ENCODE assay signal across 32 cellular contexts in genomic region chr1:11338351-11338809, GRCh38.
DNase-seq lines count a peak whose midpoint lies in the region; ATAC-seq, FAIRE-seq and TF ChIP-seq lines count a peak whose summit lies in the region.
"Had no signal": no experiment of that assay in that cellular context is flagged by ENCODE, and none has a peak within 500 bp of the region (broad histone marks: within the 10 kb centered on the region; RNA-seq: fewer than 3 reads in every experiment).

No MANE protein-coding gene starts in this region.

- peaks cover 41% of the 10 kb centered on the region for H3K27me3 Mint-ChIP-seq in activated naive CD8-positive, alpha-beta T cell treated with anti-CD3 and anti-CD28 coated beads, Interleukin-2, amount 10 ng/mL, durations not matched to agents 7 days and 5 days
- H3K27me3 Mint-ChIP-seq in activated naive CD8-positive, alpha-beta T cell treated with anti-CD3 and anti-CD28 coated beads, Interleukin-2, amount 50 U/mL, for 24 hours, result peaks cover 22% of the 10 kb centered on the region
- H3K27me3 Mint-ChIP-seq: activated naive CD4-positive, alpha-beta T cell treated with anti-CD3 and anti-CD28 coated beads, Interleukin-2, amount 50 U/mL, for 24 hours had no signal

- H3K27ac ChIP-seq in neural cell (ENCODE audit: low read length), result peak overlapping the region; percentile 43
- H3K27ac ChIP-seq: A549, breast epithelium, HL-60, neutrophil, right lobe of liver, thoracic aorta, vagina, VCaP had no signal

- no peaks in the 10 kb centered on the region for H3K9me2 ChIP-seq in neural cell (ENCODE audit: insufficient read depth, low read length)

- no peaks in the 10 kb centered on the region for H3K36me3 Mint-ChIP-seq in activated naive CD8-positive, alpha-beta T cell treated with anti-CD3 and anti-CD28 coated beads, Interleukin-2, amount 10 ng/mL, durations not matched to agents 7 days and 5 days
- no peaks in the 10 kb centered on the region for H3K36me3 Mint-ChIP-seq in activated naive CD8-positive, alpha-beta T cell treated with anti-CD3 and anti-CD28 coated beads, Interleukin-2, amount 50 U/mL, for 24 hours (ENCODE audit: low read depth)
- H3K36me3 Mint-ChIP-seq: activated naive CD4-positive, alpha-beta T cell treated with anti-CD3 and anti-CD28 coated beads, Interleukin-2, amount 50 U/mL, for 24 hours; CD4-positive, alpha-beta memory T cell had no signal

- no peak overlapping the region for H3K4me3 ChIP-seq in bronchial epithelial cell (ENCODE audit: low read depth, low read length)
- H3K4me3 ChIP-seq in neural cell (ENCODE audit: low read length), result no peak overlapping the region
- H3K4me3 ChIP-seq: A549, breast epithelium, right lobe of liver, thoracic aorta, vagina had no signal

- no peaks in the 10 kb centered on the region for H3K36me3 ChIP-seq in bronchial epithelial cell (ENCODE audit: control insufficient read depth, insufficient read depth, low read length)
- H3K36me3 ChIP-seq in neural cell (ENCODE audit: insufficient read depth, low read length), result no peaks in the 10 kb centered on the region
- H3K36me3 ChIP-seq: breast epithelium, neutrophil, right lobe of liver, thoracic aorta, vagina had no signal

- no peaks in the 10 kb centered on the region for H3K9me3 Mint-ChIP-seq in activated naive CD8-positive, alpha-beta T cell treated with anti-CD3 and anti-CD28 coated beads, Interleukin-2, amount 10 ng/mL, durations not matched to agents 7 days and 5 days
- H3K9me3 Mint-ChIP-seq in activated naive CD8-positive, alpha-beta T cell treated with anti-CD3 and anti-CD28 coated beads, Interleukin-2, amount 50 U/mL, for 24 hours, result no peaks in the 10 kb centered on the region
- H3K9me3 Mint-ChIP-seq: activated naive CD4-positive, alpha-beta T cell treated with anti-CD3 and anti-CD28 coated beads, Interleukin-2, amount 50 U/mL, for 24 hours; CD4-positive, alpha-beta memory T cell; stimulated activated naive CD8-positive, alpha-beta T cell treated with anti-CD3 and anti-CD28 coated beads, Interleukin-15, amount 100 ng/mL, for 72 hours had no signal

- no peak for TF ChIP-seq CTCF in bronchial epithelial cell (IDR thresholded peaks at IDR 0.05; ENCODE audit: insufficient read depth, low read length, severe bottlenecking)
- no peak for TF ChIP-seq CTCF in neural cell (IDR thresholded peaks at IDR 0.05; ENCODE audit: poor library complexity, severe bottlenecking)
- no peak for TF ChIP-seq CTCF in GM13977 (IDR thresholded peaks at IDR 0.05; ENCODE audit: extremely low read depth, insufficient read depth, missing control alignments)

- no peak overlapping the region for H2AFZ ChIP-seq in neural cell (ENCODE audit: low read depth, low read length)

- H3K27me3 ChIP-seq in bronchial epithelial cell (ENCODE audit: control insufficient read depth, insufficient read depth, low read length) (peaks cover 8% of the 10 kb centered on the region), neural cell (ENCODE audit: insufficient read depth, low read depth, low read length) (no peaks in the 10 kb centered on the region)
- H3K27me3 ChIP-seq: right lobe of liver, vagina had no signal

- H3K4me1 Mint-ChIP-seq in activated naive CD8-positive, alpha-beta T cell treated with anti-CD3 and anti-CD28 coated beads, Interleukin-2, amount 10 ng/mL, durations not matched to agents 7 days and 5 days, result peaks cover 4% of the 10 kb centered on the region
- no peaks in the 10 kb centered on the region for H3K4me1 Mint-ChIP-seq in activated naive CD8-positive, alpha-beta T cell treated with anti-CD3 and anti-CD28 coated beads, Interleukin-2, amount 50 U/mL, for 24 hours

- peak overlapping the region; percentile 30 for H3K9ac ChIP-seq in neural cell (ENCODE audit: low read length)

- DNase-seq in activated naive CD8-positive, alpha-beta T cell treated with anti-CD3 and anti-CD28 coated beads, Interleukin-2, amount 10 ng/mL, durations not matched to agents 7 days and 5 days, result no peak
- no peak for DNase-seq in activated naive CD8-positive, alpha-beta T cell treated with anti-CD3 and anti-CD28 coated beads, Interleukin-2, amount 50 U/mL, for 24 hours
- DNase-seq in bronchial epithelial cell (ENCODE audit: low read depth) (no peak), urothelium cell line (ENCODE audit: low spot score) (no peak), GM13977 (ENCODE audit: low spot score) (no peak), NCI-H748 (lab: John Stamatoyannopoulos, UW; ENCODE audit: unreplicated experiment) (no peak)
- DNase-seq: activated CD4-positive, alpha-beta T cell treated with anti-CD3 and anti-CD28 coated beads for 4 hours; activated CD8-positive, alpha-beta memory T cell treated with anti-CD3 and anti-CD28 coated beads for 24 hours; AML-193; CD4-positive, alpha-beta memory T cell; effector CD4-positive, alpha-beta T cell; Karpas-422; mammary epithelial cell; NCI-H1694; posterior cingulate gyrus; right lobe of liver; stimulated activated CD4-positive, alpha-beta T cell treated with anti-CD3 and anti-CD28 coated beads, Interleukin-12 subunit alpha, Interleukin-12 subunit beta, amount 100 ng/mL, for 4 hours; stimulated activated CD4-positive, alpha-beta T cell treated with anti-CD3 and anti-CD28 coated beads, Interleukin-2, amount 100 ng/mL, for 48 hours; stimulated activated naive CD8-positive, alpha-beta T cell treated with anti-CD3 and anti-CD28 coated beads, Interleukin-15, amount 100 ng/mL, for 72 hours; T1000 had no signal

- H3K4me2 ChIP-seq in neural cell (ENCODE audit: low read length), result no peak overlapping the region
- H3K4me2 ChIP-seq: A549 had no signal

- TF ChIP-seq EP300 in neural cell (conservative IDR thresholded peaks at IDR 0.05; ENCODE audit: poor library complexity, severe bottlenecking), result no peak

- no peak overlapping the region for H3K4me3 Mint-ChIP-seq in activated naive CD8-positive, alpha-beta T cell treated with anti-CD3 and anti-CD28 coated beads, Interleukin-2, amount 10 ng/mL, durations not matched to agents 7 days and 5 days
- no peak overlapping the region for H3K4me3 Mint-ChIP-seq in activated naive CD8-positive, alpha-beta T cell treated with anti-CD3 and anti-CD28 coated beads, Interleukin-2, amount 50 U/mL, for 24 hours
- H3K4me3 Mint-ChIP-seq: activated naive CD4-positive, alpha-beta T cell treated with anti-CD3 and anti-CD28 coated beads, Interleukin-2, amount 50 U/mL, for 24 hours; CD4-positive, alpha-beta memory T cell; stimulated activated naive CD8-positive, alpha-beta T cell treated with anti-CD3 and anti-CD28 coated beads, Interleukin-15, amount 100 ng/mL, for 72 hours had no signal

- no peaks in the 10 kb centered on the region for H3K9me3 ChIP-seq in neural cell (ENCODE audit: low read length)
- H3K9me3 ChIP-seq: A549, breast epithelium, neutrophil, right lobe of liver, thoracic aorta, vagina had no signal

- H4K20me1 ChIP-seq in neural cell (ENCODE audit: insufficient read depth), result no peaks in the 10 kb centered on the region

- peak overlapping the region; percentile 25 for H3K27ac Mint-ChIP-seq in activated naive CD8-positive, alpha-beta T cell treated with anti-CD3 and anti-CD28 coated beads, Interleukin-2, amount 10 ng/mL, durations not matched to agents 7 days and 5 days
- no peak overlapping the region for H3K27ac Mint-ChIP-seq in activated naive CD8-positive, alpha-beta T cell treated with anti-CD3 and anti-CD28 coated beads, Interleukin-2, amount 50 U/mL, for 24 hours
- H3K27ac Mint-ChIP-seq: CD4-positive, alpha-beta memory T cell had no signal

- in situ Hi-C loops in GM13977 (cut with MboI; ENCODE audit: low pct_unique_long_range_greater_than_20kb, low sequenced_read_pairs, unreplicated experiment), result loop anchor here (25.0 kb wide), 1 partner anchor 299 kb away; no protein-coding TSS in a partner anchor

- peak; percentile 88 for FAIRE-seq in bronchial epithelial cell (lab: Jason Lieb, UNC)
- peak; percentile 89 for FAIRE-seq in urothelium cell line (lab: Jason Lieb, UNC)
- FAIRE-seq: A549, colon, H54 had no signal

- POLR2A ChIA-PET in activated naive CD8-positive, alpha-beta T cell treated with anti-CD3 and anti-CD28 coated beads, Interleukin-2, amount 10 ng/mL, durations not matched to agents 7 days and 5 days (lab: Charles Lee), result interaction anchor here (0.6 kb wide), 1 partner anchor 72 kb away, joined by 6 read pairs; no protein-coding TSS in a partner anchor

- H3K79me2 ChIP-seq in neural cell (replicated peaks; ENCODE audit: insufficient read depth, low read length), result no peaks in the 10 kb centered on the region

- no peak for ATAC-seq in activated naive CD8-positive, alpha-beta T cell treated with anti-CD3 and anti-CD28 coated beads, Interleukin-2, amount 10 ng/mL, durations not matched to agents 7 days and 5 days (ENCODE audit: low read depth)
- ATAC-seq in activated naive CD8-positive, alpha-beta T cell treated with anti-CD3 and anti-CD28 coated beads, Interleukin-2, amount 50 U/mL, for 24 hours, result no peak
- ATAC-seq in SK-N-SH treated with all-trans-retinoic acid at 6 μM for 48 hours, result no peak
- ATAC-seq: right lobe of liver had no signal

- no peak for TF ChIP-seq RAD21 in neural cell (conservative IDR thresholded peaks at IDR 0.05)

- no peaks in the 10 kb centered on the region for H3F3A ChIP-seq in neural cell (ENCODE audit: insufficient read depth, low read length, poor library complexity, severe bottlenecking)

TF ChIP-seq in neural cell, 6 proteins besides CTCF, POLR2A, EP300 and RAD21:
- TF ChIP-seq MXI1 (conservative IDR thresholded peaks at IDR 0.05; ENCODE audit: poor library complexity, severe bottlenecking) (no peak), EZH2 (IDR thresholded peaks at IDR 0.05; ENCODE audit: borderline replicate concordance, insufficient read depth, low read length, poor library complexity, severe bottlenecking) (no peak), SMC3 (conservative IDR thresholded peaks at IDR 0.05; ENCODE audit: poor library complexity) (no peak), POLR2AphosphoS5 (IDR thresholded peaks at IDR 0.05) (no peak), TAF1 (IDR thresholded peaks at IDR 0.05; ENCODE audit: low read depth) (no peak)

TF ChIP-seq in SK-N-SH treated with all-trans-retinoic acid at 6 μM for 48 hours, 23 proteins besides CTCF, POLR2A, EP300 and RAD21:
- TF ChIP-seq CSRNP3 (CRISPR knock-in tag; IDR thresholded peaks at IDR 0.05), result no peak
